Comparison of ENCODE assay signal across 9 cellular contexts in the genomic region with DNA sequence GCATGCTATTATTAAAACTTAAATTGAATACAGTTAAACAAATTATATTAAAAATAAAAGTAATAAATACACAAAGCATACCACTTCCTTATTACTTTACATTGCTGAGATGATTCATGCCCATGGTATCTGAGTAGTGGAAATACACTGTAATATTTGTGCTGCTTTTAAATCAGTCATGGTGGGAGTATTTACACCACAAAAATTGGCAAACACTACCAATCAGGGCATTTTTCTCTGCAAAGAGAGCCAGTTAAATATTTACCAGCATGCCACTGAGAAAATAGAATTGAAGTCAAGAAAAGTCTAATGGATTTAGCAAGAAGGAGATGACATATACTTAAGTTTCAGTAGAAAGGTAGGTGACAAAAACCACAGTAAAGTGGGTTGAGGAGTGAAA. TPM values are rescaled to one million over a fixed set of nuclear protein-coding genes. Genes with fewer than 3 reads are reported as not detected.
DNase-seq lines count a peak whose midpoint lies in the region; ATAC-seq and TF ChIP-seq lines count a peak whose summit lies in the region.
"Had no signal": no experiment of that assay in that cellular context is flagged by ENCODE, and none has a peak within 500 bp of the region (broad histone marks: within the 10 kb centered on the region; RNA-seq: fewer than 3 reads in every experiment).

No MANE protein-coding gene starts in this region.

- in situ Hi-C loops in Panc1 (cut with HindIII; ENCODE audit: low pct_unique_long_range_greater_than_20kb, low sequenced_read_pairs) = no loop called here

- H3F3A ChIP-seq in smooth muscle cell (ENCODE audit: low read depth) = no peaks in the 10 kb centered on the region

- H3K79me2 ChIP-seq in smooth muscle cell (ENCODE audit: low read depth) = no peaks in the 10 kb centered on the region

- no peak for TF ChIP-seq CTCF in Panc1 (IDR thresholded peaks at IDR 0.05)
- TF ChIP-seq CTCF in smooth muscle cell (IDR thresholded peaks at IDR 0.05; ENCODE audit: borderline replicate concordance, insufficient read depth, poor library complexity, severe bottlenecking) = no peak

- H3K9me3 ChIP-seq in Panc1 (ENCODE audit: control insufficient read depth, insufficient read depth, low read depth, low read length) (no peaks in the 10 kb centered on the region), smooth muscle cell (replicated peaks; ENCODE audit: low read depth) (no peaks in the 10 kb centered on the region)

- DNase-seq in H4 (ENCODE audit: low spot score) = peak; percentile 82
- peak; percentile 93 for DNase-seq in Panc1 (ENCODE audit: low read depth, low spot score)
- DNase-seq in fibroblast of gingiva (ENCODE audit: low read depth) = peak; percentile 91
- no peak for DNase-seq in smooth muscle cell (lab: John Stamatoyannopoulos, UW; ENCODE audit: unreplicated experiment)
- DNase-seq in DMS153 treated with DMSO at 0.1 percent for 48 hours (lab: John Stamatoyannopoulos, UW; ENCODE audit: unreplicated experiment) = no peak
- DNase-seq: activated effector memory CD4-positive, alpha-beta T cell treated with anti-CD3 and anti-CD28 coated beads, Interleukin-2, amount 50 U/mL, for 16 hours had no signal

- no peak overlapping the region for H2AFZ ChIP-seq in smooth muscle cell (ENCODE audit: low read depth)

- no peaks in the 10 kb centered on the region for H3K36me3 Mint-ChIP-seq in stimulated activated memory B cell treated with anti-CD40 and anti-IgM and Interleukin-4, amounts not matched to agents 10 μg/mL and 1 μg/mL and 100 μg/mL, for 72 hours
- H3K36me3 Mint-ChIP-seq: mesothelial cell of epicardium had no signal

- CTCF ChIA-PET in Panc1 (lab: Charles Lee) = no interaction called here

- H3K4me3 ChIP-seq in Panc1 (ENCODE audit: low read depth in 2 of 2, low read length in 2 of 2) = no peak overlapping the region
- H3K4me3 ChIP-seq in smooth muscle cell = no peak overlapping the region

- H3K4me1 Mint-ChIP-seq in stimulated activated memory B cell treated with anti-CD40 and anti-IgM and Interleukin-4, amounts not matched to agents 10 μg/mL and 1 μg/mL and 100 μg/mL, for 72 hours = no peaks in the 10 kb centered on the region
- H3K4me1 Mint-ChIP-seq: mesothelial cell of epicardium had no signal

- H3K4me3 Mint-ChIP-seq in stimulated activated memory B cell treated with anti-CD40 and anti-IgM and Interleukin-4, amounts not matched to agents 10 μg/mL and 1 μg/mL and 100 μg/mL, for 72 hours = no peak overlapping the region
- H3K4me3 Mint-ChIP-seq: mesothelial cell of epicardium had no signal

- H3K27me3 ChIP-seq in Panc1 (ENCODE audit: control insufficient read depth, insufficient read depth, low read length) = no peaks in the 10 kb centered on the region
- peaks cover 4% of the 10 kb centered on the region for H3K27me3 ChIP-seq in smooth muscle cell (ENCODE audit: low read depth)

- POLR2A ChIA-PET in Panc1 (lab: Charles Lee) = interaction anchor here (0.7 kb wide), 1 partner anchor 33 kb away, joined by 4 read pairs; no protein-coding TSS in a partner anchor

- H3K4me1 ChIP-seq in Panc1 (ENCODE audit: control insufficient read depth, insufficient read depth, low read length) (peaks cover 82% of the 10 kb centered on the region), smooth muscle cell (ENCODE audit: low read depth) (no peaks in the 10 kb centered on the region)

- H3K27ac ChIP-seq in Panc1 (ENCODE audit: low read length) (peak overlapping the region; percentile 87), smooth muscle cell (ENCODE audit: low read depth) (peak overlapping the region; percentile 72)

- H4K20me1 ChIP-seq in smooth muscle cell (ENCODE audit: low read depth) = no peaks in the 10 kb centered on the region

- no peak overlapping the region for H3K9ac ChIP-seq in smooth muscle cell (ENCODE audit: low read depth)

- ATAC-seq in Panc1 (peak; percentile 64), GM21447 (IDR thresholded peaks at IDR 0.05; ENCODE audit: unreplicated experiment) (no peak)
- ATAC-seq in stimulated activated memory B cell treated with anti-CD40 and anti-IgM and Interleukin-4, amounts not matched to agents 10 μg/mL and 1 μg/mL and 100 μg/mL, for 72 hours = no peak

- intact Hi-C loops in Panc1 (cut with micrococcal nuclease; ENCODE audit: unreplicated experiment) = no loop called here

- peaks cover 9% of the 10 kb centered on the region for H3K27me3 Mint-ChIP-seq in stimulated activated memory B cell treated with anti-CD40 and anti-IgM and Interleukin-4, amounts not matched to agents 10 μg/mL and 1 μg/mL and 100 μg/mL, for 72 hours

- H3K36me3 ChIP-seq in Panc1 (ENCODE audit: control insufficient read depth, insufficient read depth, low read length) (no peaks in the 10 kb centered on the region; the same call in 1 of the 2 replicates), smooth muscle cell (ENCODE audit: low read depth) (no peaks in the 10 kb centered on the region)

- no peaks in the 10 kb centered on the region for H3K9me3 Mint-ChIP-seq in stimulated activated memory B cell treated with anti-CD40 and anti-IgM and Interleukin-4, amounts not matched to agents 10 μg/mL and 1 μg/mL and 100 μg/mL, for 72 hours
- H3K9me3 Mint-ChIP-seq: mesothelial cell of epicardium had no signal

- BruUV-seq in Panc1 (replicated peaks; lab: Mats Ljungman, UMichigan) = no TSS peak

- H3K27ac Mint-ChIP-seq in stimulated activated memory B cell treated with anti-CD40 and anti-IgM and Interleukin-4, amounts not matched to agents 10 μg/mL and 1 μg/mL and 100 μg/mL, for 72 hours = no peak overlapping the region
- H3K27ac Mint-ChIP-seq: mesothelial cell of epicardium had no signal

- no peak overlapping the region for H3K4me2 ChIP-seq in smooth muscle cell

RNA-seq across cellular contexts. Expression of gene PPARG, which starts 19.6 kb away (rescaled TPM):
- total RNA-seq in H4 (2014; rRNA removed; shearing (Covaris generic)) = 34.7 and 36.8 TPM in 2 replicates
- 88.1 TPM for total RNA-seq in Panc1 (2021; ENCODE audit: unreplicated experiment)
- 66.6 TPM for polyA plus RNA-seq in Panc1 (2012; ENCODE audit: insufficient read length)
- 8.5 and 10.2 TPM in 2 replicates for total RNA-seq in smooth muscle cell
- polyA plus RNA-seq in smooth muscle cell = 1.5 and 7.8 TPM in 2 replicates

Comparison
In these comparisons a context has a peak if more than half of its experiments do, and no peak if none do; other contexts are left out.
1. DNase-seq: peak in H4 (single experiment), Panc1 (single experiment) and fibroblast of gingiva (single experiment); none in smooth muscle cell (single experiment) and DMS153 treated with DMSO at 0.1 percent for 48 hours (single experiment).